Comparison of ENCODE assay signal across 15 cellular contexts in the genomic region with DNA sequence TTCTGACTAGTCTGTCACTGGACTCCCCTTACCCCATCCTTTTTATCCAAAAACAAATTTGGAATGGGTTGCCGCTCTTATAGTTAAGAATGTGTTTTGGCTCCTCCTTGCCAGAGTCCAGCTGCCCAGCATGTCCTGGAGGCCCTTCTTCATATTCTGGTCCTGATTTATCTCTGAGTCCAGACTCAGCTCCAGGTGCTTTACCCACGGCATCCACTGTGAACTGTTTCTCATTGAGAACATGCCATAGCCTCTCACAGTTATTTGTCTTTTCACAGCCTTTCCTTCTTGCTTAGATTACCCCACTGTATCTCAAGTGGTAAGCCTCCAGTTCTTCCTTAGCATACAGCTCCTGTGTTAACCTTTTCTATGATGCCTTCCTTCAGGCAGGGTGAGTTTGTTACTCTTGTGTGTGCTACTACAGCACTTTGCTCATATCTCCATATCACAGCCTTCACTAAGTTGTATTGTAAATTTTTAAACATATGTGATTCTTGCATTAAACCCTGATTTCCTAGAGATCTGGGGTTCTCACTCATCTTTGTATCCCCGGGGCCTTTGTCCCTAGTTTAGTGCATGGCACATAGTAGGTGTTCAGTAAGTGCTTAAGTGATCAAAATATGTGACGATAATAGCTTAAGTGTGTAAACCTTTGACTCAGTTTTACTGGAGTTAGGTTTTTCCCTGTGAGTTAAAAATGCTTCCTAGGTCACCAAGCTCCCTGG.
DNase-seq lines count a peak whose midpoint lies in the region; ATAC-seq, FAIRE-seq and TF ChIP-seq lines count a peak whose summit lies in the region.
"Had no signal": no experiment of that assay in that cellular context is flagged by ENCODE, and none has a peak within 500 bp of the region (broad histone marks: within the 10 kb centered on the region; RNA-seq: fewer than 3 reads in every experiment).

No MANE protein-coding gene starts in this region.

- H3K27ac Mint-ChIP-seq in CD4-positive, alpha-beta T cell, result peak overlapping the region; percentile 37
- no peak overlapping the region for H3K27ac Mint-ChIP-seq in glutamatergic neuron (ENCODE audit: unreplicated experiment)
- H3K27ac Mint-ChIP-seq: activated CD4-positive, alpha-beta memory T cell treated with anti-CD3 and anti-CD28 coated beads, Interleukin-2, amount 10 ng/mL, durations not matched to agents 7 days and 5 days; activated T-helper 2 cell treated with anti-CD3 and anti-CD28 coated beads, Interferon-gamma antibody, Interleukin-2, Interleukin-4, amounts not matched to agents 10 μg/mL and 5 μg/mL and 100 μg/mL, durations not matched to agents 14 hours and 24 hours and 36 hours; dendritic cell treated with granulocyte-macrophage colony-stimulating factor and Interleukin-4, amounts not matched to agents 40 ng/mL and 50 ng/mL, for 4 days had no signal

- H3K4me3 Mint-ChIP-seq in CD4-positive, alpha-beta T cell, result peak overlapping the region; percentile 26
- peak overlapping the region; percentile 16 for H3K4me3 Mint-ChIP-seq in glutamatergic neuron (ENCODE audit: unreplicated experiment)
- H3K4me3 Mint-ChIP-seq: activated CD4-positive, alpha-beta memory T cell treated with anti-CD3 and anti-CD28 coated beads, Interleukin-2, amount 10 ng/mL, durations not matched to agents 7 days and 5 days; dendritic cell treated with granulocyte-macrophage colony-stimulating factor and Interleukin-4, amounts not matched to agents 40 ng/mL and 50 ng/mL, for 4 days had no signal

- FAIRE-seq in GM19239 (lab: Jason Lieb, UNC), result no peak

- H3K9ac ChIP-seq in parathyroid adenoma, result no peak overlapping the region

- no peak for TF ChIP-seq POLR2A in NB4 (IDR thresholded peaks at IDR 0.05; ENCODE audit: extremely low read depth, insufficient read length)

- no peaks in the 10 kb centered on the region for H3K9me3 Mint-ChIP-seq in CD4-positive, alpha-beta T cell
- no peaks in the 10 kb centered on the region for H3K9me3 Mint-ChIP-seq in glutamatergic neuron (ENCODE audit: unreplicated experiment)
- H3K9me3 Mint-ChIP-seq: activated CD4-positive, alpha-beta memory T cell treated with anti-CD3 and anti-CD28 coated beads, Interleukin-2, amount 10 ng/mL, durations not matched to agents 7 days and 5 days; activated T-helper 2 cell treated with anti-CD3 and anti-CD28 coated beads, Interferon-gamma antibody, Interleukin-2, Interleukin-4, amounts not matched to agents 10 μg/mL and 5 μg/mL and 100 μg/mL, durations not matched to agents 14 hours and 24 hours and 36 hours; dendritic cell treated with granulocyte-macrophage colony-stimulating factor and Interleukin-4, amounts not matched to agents 40 ng/mL and 50 ng/mL, for 4 days had no signal

- H3K79me2 ChIP-seq in parathyroid adenoma, result peaks cover 2% of the 10 kb centered on the region

- no peaks in the 10 kb centered on the region for H3K36me3 Mint-ChIP-seq in CD4-positive, alpha-beta T cell (ENCODE audit: low read depth)
- H3K36me3 Mint-ChIP-seq in glutamatergic neuron (ENCODE audit: unreplicated experiment), result no peaks in the 10 kb centered on the region

- peaks cover 14% of the 10 kb centered on the region for H3K4me1 ChIP-seq in parathyroid adenoma

- CTCF ChIA-PET in CD4-positive, alpha-beta T cell (lab: Charles Lee), result no interaction called here

- H3K9me3 ChIP-seq in CD4-positive, alpha-beta T cell (ENCODE audit: control insufficient read depth, low read length), result no peaks in the 10 kb centered on the region
- no peaks in the 10 kb centered on the region for H3K9me3 ChIP-seq in parathyroid adenoma (ENCODE audit: control insufficient read depth, low read length)
- H3K9me3 ChIP-seq: mucosa of descending colon had no signal

- DNase-seq in CD4-positive, alpha-beta T cell, result no peak
- no peak for DNase-seq in NB4 (ENCODE audit: low read depth)
- DNase-seq in glutamatergic neuron, result no peak
- DNase-seq in GM19239 (ENCODE audit: insufficient read length, low spot score), result no peak
- DNase-seq in NCI-H2107 treated with DMSO at 0.1 percent for 48 hours (lab: John Stamatoyannopoulos, UW; ENCODE audit: unreplicated experiment), result no peak
- no peak for DNase-seq in NCI-H774 (lab: John Stamatoyannopoulos, UW)
- no peak for DNase-seq in ecto neural progenitor cell (ENCODE audit: low spot score)
- DNase-seq: activated CD4-positive, alpha-beta memory T cell treated with anti-CD3 and anti-CD28 coated beads, Interleukin-2, amount 10 ng/mL, durations not matched to agents 7 days and 5 days; amygdala; Kasumi-1; mucosa of descending colon; NCI-H345 had no signal

- ATAC-seq in CD4-positive, alpha-beta T cell (ENCODE audit: poor library complexity), result no peak
- ATAC-seq: mucosa of descending colon had no signal

- peaks cover 85% of the 10 kb centered on the region for H3K4me1 Mint-ChIP-seq in CD4-positive, alpha-beta T cell (ENCODE audit: low read depth)
- peaks cover 12% of the 10 kb centered on the region for H3K4me1 Mint-ChIP-seq in glutamatergic neuron (ENCODE audit: low read depth, unreplicated experiment)

- intact Hi-C loops in CD4-positive, alpha-beta T cell (cut with DNase I, micrococcal nuclease), result loop anchor here in 1 of 2 experiments (5.0 kb wide), 1 partner anchor 144 kb away; a partner anchor contains a TSS

- POLR2A ChIA-PET in CD4-positive, alpha-beta T cell (lab: Charles Lee), result interaction anchor here (1.1 kb wide), 1 partner anchor 16 kb away, joined by 3 read pairs; no protein-coding TSS in a partner anchor

- H3K27ac ChIP-seq in CD4-positive, alpha-beta T cell (ENCODE audit: low read depth, low read length), result no peak overlapping the region
- H3K27ac ChIP-seq in parathyroid adenoma, result peak overlapping the region; percentile 67

- peak overlapping the region; percentile 67 for H3K4me2 ChIP-seq in parathyroid adenoma (ENCODE audit: low read length)

- H3K27me3 ChIP-seq in CD4-positive, alpha-beta T cell (ENCODE audit: control insufficient read depth, insufficient read depth, low read length), result no peaks in the 10 kb centered on the region
- H3K27me3 ChIP-seq in parathyroid adenoma (ENCODE audit: control insufficient read depth, insufficient read depth, low read length), result no peaks in the 10 kb centered on the region

- no peaks in the 10 kb centered on the region for H3K36me3 ChIP-seq in parathyroid adenoma (ENCODE audit: control insufficient read depth, insufficient read depth, low read length)

- no peak overlapping the region for H2AFZ ChIP-seq in parathyroid adenoma

- H3K4me3 ChIP-seq in NB4 (ENCODE audit: low read depth, low read length) (peak overlapping the region; percentile 37), parathyroid adenoma (ENCODE audit: low read depth, low read length) (no peak overlapping the region)
- H3K4me3 ChIP-seq: mucosa of descending colon had no signal

- H3K27me3 Mint-ChIP-seq in CD4-positive, alpha-beta T cell, result no peaks in the 10 kb centered on the region
- peaks cover 5% of the 10 kb centered on the region for H3K27me3 Mint-ChIP-seq in glutamatergic neuron (ENCODE audit: unreplicated experiment)
- H3K27me3 Mint-ChIP-seq: activated CD4-positive, alpha-beta memory T cell treated with anti-CD3 and anti-CD28 coated beads, Interleukin-2, amount 10 ng/mL, durations not matched to agents 7 days and 5 days; dendritic cell treated with granulocyte-macrophage colony-stimulating factor and Interleukin-4, amounts not matched to agents 40 ng/mL and 50 ng/mL, for 4 days had no signal

- TF ChIP-seq CTCF in CD4-positive, alpha-beta T cell (IDR thresholded peaks at IDR 0.05), result no peak
- TF ChIP-seq CTCF in NB4 (IDR thresholded peaks at IDR 0.05; ENCODE audit: low read depth, low read length) (no peak), glutamatergic neuron (IDR thresholded peaks at IDR 0.05; ENCODE audit: partially characterized antibody, unreplicated experiment) (no peak), parathyroid adenoma (IDR thresholded peaks at IDR 0.05) (no peak)
